Comparison of ENCODE assay signal across 8 cellular contexts in genomic region chr1:230632273-230632873, GRCh38. TPM values are rescaled to one million over a fixed set of nuclear protein-coding genes. Genes with fewer than 3 reads are reported as not detected.
DNase-seq lines count a peak whose midpoint lies in the region; ATAC-seq and TF ChIP-seq lines count a peak whose summit lies in the region.

No MANE protein-coding gene starts in this region.

- no peaks in the 10 kb centered on the region for H3K36me3 ChIP-seq in BJ (ENCODE audit: control insufficient read depth, insufficient read depth, low read length)
- H3K36me3 ChIP-seq in upper lobe of right lung: no peaks in the 10 kb centered on the region

- H3K27me3 ChIP-seq in BJ (ENCODE audit: control insufficient read depth, insufficient read depth, low read length) (peaks cover 3% of the 10 kb centered on the region; the same call in 1 of the 2 replicates), upper lobe of right lung (no peaks in the 10 kb centered on the region)

- POLR2A ChIA-PET in BJ (lab: Charles Lee): no interaction called here

- peak; percentile 58 for TF ChIP-seq CTCF in BJ (IDR thresholded peaks at IDR 0.05; ENCODE audit: insufficient read depth, low read depth, low read length)
- TF ChIP-seq CTCF in upper lobe of right lung (IDR thresholded peaks at IDR 0.05): peak; percentile 49

- no peak overlapping the region for H3K27ac ChIP-seq in upper lobe of right lung

- no peak for DNase-seq in BJ (ENCODE audit: low read depth)
- DNase-seq in NCI-H2029 treated with DMSO at 0.1 percent for 48 hours (lab: John Stamatoyannopoulos, UW): peak; percentile 47
- peak; percentile 41 for DNase-seq in amniotic epithelial cell (ENCODE audit: low read depth)
- DNase-seq in iPS-NIHi11 (ENCODE audit: low spot score): peak; percentile 64
- DNase-seq in upper lobe of right lung: no peak

- H3K4me1 ChIP-seq in upper lobe of right lung: no peaks in the 10 kb centered on the region

- H3K4me3 ChIP-seq in BJ (ENCODE audit: low read depth, low read length) (no peak overlapping the region), upper lobe of right lung (no peak overlapping the region)

- CTCF ChIA-PET in BJ (lab: Yijun Ruan, JAX): interaction anchor here (0.8 to 2.1 kb wide), 4 partner anchors 11 to 577 kb away, joined by 3 to 8 read pairs (median 6); no protein-coding TSS in a partner anchor

- intact Hi-C loops in upper lobe of right lung (cut with DNase I): no loop called here

- no peaks in the 10 kb centered on the region for H3K9me3 ChIP-seq in upper lobe of right lung

- ATAC-seq in GM18511 (IDR thresholded peaks at IDR 0.05; ENCODE audit: unreplicated experiment) (peak; percentile 65), upper lobe of right lung (peak; percentile 85), HG02840 (IDR thresholded peaks at IDR 0.05; ENCODE audit: low FRiP score, unreplicated experiment) (no peak), HG03095 (IDR thresholded peaks at IDR 0.05; ENCODE audit: unreplicated experiment) (no peak)

RNA-seq across cellular contexts. Expression of gene COG2, which starts 9.9 kb away (rescaled TPM):
- polyA plus RNA-seq in BJ (2011; rRNA removed): 12.0 and 16.3 TPM in 2 replicates
- 8.8 and 9.0 TPM in 2 replicates for polyA minus RNA-seq in BJ (2011; rRNA and poly(A)+ RNA removed)
- 26.7 TPM for total RNA-seq in upper lobe of right lung

Comparison
In these comparisons a context has a peak if more than half of its experiments do, and no peak if none do; other contexts are left out.
1. DNase-seq: peak in NCI-H2029 treated with DMSO at 0.1 percent for 48 hours (single experiment), amniotic epithelial cell (single experiment) and iPS-NIHi11 (single experiment); none in BJ (single experiment) and upper lobe of right lung (single experiment).
2. ATAC-seq: peak in GM18511 (single experiment) and upper lobe of right lung (single experiment); none in HG02840 (single experiment) and HG03095 (single experiment).